Comparison of ENCODE assay signal across 8 cellular contexts in genomic region chr1:93346472-93346991, GRCh38. TPM values are rescaled to one million over a fixed set of nuclear protein-coding genes. Genes with fewer than 3 reads are reported as not detected.
DNase-seq lines count a peak whose midpoint lies in the region; ATAC-seq lines count a peak whose summit lies in the region.

No MANE protein-coding gene starts in this region.

- DNase-seq in GDM1 (lab: John Stamatoyannopoulos, UW) (peak; percentile 3), T-helper 22 cell (ENCODE audit: low read depth) (peak; percentile 39), left lobe of liver (ENCODE audit: low spot score) (peak; percentile 48), NCI-H1694 treated with DMSO at 0.1 percent for 48 hours (lab: John Stamatoyannopoulos, UW) (no peak)
- DNase-seq in central memory CD8-positive, alpha-beta T cell (ENCODE audit: low spot score in 2 of 2) = peak in 1 of 2 donors; percentile 34
- peak; percentile 1 to 10 for DNase-seq in stimulated activated CD8-positive, alpha-beta memory T cell treated with anti-CD3 and anti-CD28 coated beads, Interleukin-7, amount 100 ng/mL, for 4 hours (ENCODE audit: low read depth in 2 of 2)

- H3K27ac ChIP-seq in HUES64 (ENCODE audit: low read depth, low read length) = peak overlapping the region; percentile 98

- peak overlapping the region; percentile 100 for H3K27ac Mint-ChIP-seq in central memory CD8-positive, alpha-beta T cell (ENCODE audit: low read depth)

- H3K4me1 ChIP-seq in HUES64 (ENCODE audit: insufficient read depth, low read length) = peaks cover 35% of the 10 kb centered on the region

- no peaks in the 10 kb centered on the region for H3K9me3 ChIP-seq in HUES64 (ENCODE audit: insufficient read depth, low read depth, low read length)

- peaks cover 25% of the 10 kb centered on the region for H3K36me3 Mint-ChIP-seq in central memory CD8-positive, alpha-beta T cell (ENCODE audit: insufficient read depth)

- H3K9ac ChIP-seq in HUES64 (ENCODE audit: low read depth, low read length) = peak overlapping the region; percentile 90

- H3K4me3 ChIP-seq in HUES64 (ENCODE audit: low read length) = peak overlapping the region; percentile 93

- H3K36me3 ChIP-seq in HUES64 (ENCODE audit: insufficient read depth, low read length) = peaks cover 13% of the 10 kb centered on the region

- ATAC-seq in GM21447 (IDR thresholded peaks at IDR 0.05; ENCODE audit: unreplicated experiment) (peak; percentile 31), left lobe of liver (peak; percentile 24)
- peak; percentile 47 for ATAC-seq in central memory CD8-positive, alpha-beta T cell (replicated peaks; ENCODE audit: extremely low read depth, poor library complexity, severe bottlenecking)

- H3K4me3 Mint-ChIP-seq in central memory CD8-positive, alpha-beta T cell = peak overlapping the region; percentile 100

- no peaks in the 10 kb centered on the region for H3K27me3 Mint-ChIP-seq in central memory CD8-positive, alpha-beta T cell

- no peaks in the 10 kb centered on the region for H3K27me3 ChIP-seq in HUES64 (ENCODE audit: insufficient read depth, low read length)

- WGBS in HUES64 = under 1% methylated on average over 19 of the region's 20 CpGs

- H3K9me3 Mint-ChIP-seq in central memory CD8-positive, alpha-beta T cell = no peaks in the 10 kb centered on the region

- peaks cover 36% of the 10 kb centered on the region for H3K4me1 Mint-ChIP-seq in central memory CD8-positive, alpha-beta T cell

RNA-seq across cellular contexts. Expression of gene DR1, which starts 0.8 kb away (rescaled TPM):
- polyA plus RNA-seq in HUES64 (2013, experiment 1 of 2) = 33.0 TPM
- 37.7 TPM for polyA plus RNA-seq in HUES64 (2013, experiment 2 of 2)
- 16.2 TPM for total RNA-seq in left lobe of liver
